28 cellular contexts compared by ENCODE assay signal in genomic region chr21:34733866-34734265, GRCh38.
"Had no signal": no experiment of that assay in that cellular context is flagged by ENCODE, and none has a peak within 500 bp of the region (broad histone marks: within the 10 kb centered on the region; RNA-seq: fewer than 3 reads in every experiment).

No MANE protein-coding gene starts in this region.

- H3K9ac ChIP-seq: neural progenitor cell had no signal

- H3K27ac ChIP-seq: esophagus muscularis mucosa, neural progenitor cell, right lobe of liver had no signal

- ATAC-seq: naive thymus-derived CD8-positive, alpha-beta T cell; right lobe of liver had no signal

- DNase-seq: activated CD4-positive, alpha-beta memory T cell treated with anti-CD3 and anti-CD28 coated beads for 36 hours; activated CD4-positive, alpha-beta T cell treated with anti-CD3 and anti-CD28 coated beads, Interleukin-2, amount 10 ng/mL, durations not matched to agents 24 days and 14 days; activated CD4-positive, CD25-positive, alpha-beta regulatory T cell treated with anti-CD3 and anti-CD28 coated beads, Interleukin-2, amount 50 U/mL, for 72 hours; activated CD8-positive, alpha-beta memory T cell treated with anti-CD3 and anti-CD28 coated beads, Interleukin-2, amount 50 U/mL, for 4 hours; activated gamma-delta T cell; activated naive CD4-positive, alpha-beta T cell treated with anti-CD3 and anti-CD28 coated beads, Interleukin-2, amount 10 ng/mL, durations not matched to agents 7 days and 5 days; activated naive CD8-positive, alpha-beta T cell treated with anti-CD3 and anti-CD28 coated beads, Interleukin-2, amount 10 ng/mL, durations not matched to agents 7 days and 5 days; activated T-cell treated with anti-CD3 and anti-CD28 coated beads, Interleukin-2, amount 50 U/mL, for 1 hour; amniotic stem cell; central memory CD4-positive, alpha-beta T cell; endodermal cell; head of caudate nucleus; hypothalamus; immature natural killer cell; midbrain; naive thymus-derived CD8-positive, alpha-beta T cell; occipital lobe; posterior cingulate gyrus; right lobe of liver; small intestine; stimulated activated CD4-positive, alpha-beta T cell treated with anti-CD3 and anti-CD28 coated beads, Interleukin-15, amount 100 ng/mL, for 24 hours; stimulated activated naive CD4-positive, alpha-beta T cell; SW 1271; T1000 had no signal

- H3K4me2 ChIP-seq: neural progenitor cell had no signal

- H3K4me3 ChIP-seq: esophagus muscularis mucosa, neural progenitor cell, right lobe of liver, suprapubic skin, tibial artery had no signal

- H2AFZ ChIP-seq: neural progenitor cell had no signal

- H3K36me3 ChIP-seq: esophagus muscularis mucosa, neural progenitor cell, right lobe of liver, suprapubic skin, tibial artery had no signal

- H3K27me3 ChIP-seq: esophagus muscularis mucosa, neural progenitor cell, right lobe of liver, suprapubic skin, tibial artery had no signal

- H3K9me3 ChIP-seq: esophagus muscularis mucosa, right lobe of liver, suprapubic skin, tibial artery had no signal

- H3K4me1 ChIP-seq: esophagus muscularis mucosa, neural progenitor cell had no signal
